In the genomic region with DNA sequence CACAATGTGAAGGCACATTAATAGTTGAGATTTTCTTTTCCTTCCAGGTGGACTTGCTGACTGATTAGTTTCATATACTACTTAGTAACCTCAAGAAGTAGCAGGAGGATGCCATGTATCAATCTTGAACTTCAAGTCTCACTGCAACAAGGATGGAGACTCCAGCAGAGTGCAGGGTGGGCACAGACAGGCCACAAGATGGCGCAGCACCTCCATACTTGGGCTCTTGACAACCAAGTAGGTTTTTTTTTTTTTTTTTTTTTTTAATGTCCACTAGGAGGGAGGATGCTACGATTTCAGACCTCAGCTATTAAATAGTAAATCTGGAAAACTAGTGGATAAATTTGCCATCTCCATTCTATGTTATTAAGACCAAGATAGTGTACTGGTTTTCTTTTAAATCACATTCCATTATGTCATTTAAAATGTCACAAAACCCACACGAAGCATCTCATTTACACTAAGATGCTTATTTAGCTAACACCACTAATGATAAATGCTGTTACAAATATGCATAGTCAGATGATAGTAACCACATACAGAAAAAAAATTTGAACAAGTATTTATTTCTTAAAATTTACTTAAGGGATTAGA, we compare ENCODE assay signal across 7 cellular contexts. TPM values are rescaled to one million over a fixed set of nuclear protein-coding genes. Genes with fewer than 3 reads are reported as not detected.
A peak's percentile ranks its signal among the peaks of the same experiment; 100 is the strongest.
DNase-seq lines count a peak whose midpoint lies in the region; ATAC-seq and TF ChIP-seq lines count a peak whose summit lies in the region.

No MANE protein-coding gene starts in this region.

- peak; percentile 82 for ATAC-seq in esophagus mucosa
- peak; percentile 75 to 82 for ATAC-seq in natural killer cell treated with Interleukin-12 subunit alpha and Interleukin-12 subunit beta and Interleukin-15 and Interleukin-18, amount 100 ng/mL, for 72 hours
- ATAC-seq in stimulated activated naive B cell treated with anti-CD40 and anti-IgM and Interleukin-4, amounts not matched to agents 10 μg/mL and 1 μg/mL and 100 μg/mL, for 72 hours (replicated peaks) = peak; percentile 89 to 94

- TF ChIP-seq CTCF in GM13977 (IDR thresholded peaks at IDR 0.05; ENCODE audit: extremely low read depth, insufficient read depth, missing control alignments) = peak; percentile 86
- peak; percentile 98 for TF ChIP-seq CTCF in OCI-LY7 (conservative IDR thresholded peaks at IDR 0.05; ENCODE audit: low read length)

- POLR2A ChIA-PET in OCI-LY7 (lab: Charles Lee) = interaction anchor here (0.6 to 0.7 kb wide), 5 partner anchors 58 to 1432 kb away, joined by 3 to 6 read pairs (median 3); no protein-coding TSS in a partner anchor

- H3K4me2 ChIP-seq in OCI-LY7 (ENCODE audit: low read length) = no peak overlapping the region

- no peak overlapping the region for H2AFZ ChIP-seq in OCI-LY7 (ENCODE audit: low read length)

- no peaks in the 10 kb centered on the region for H3K4me1 Mint-ChIP-seq in natural killer cell treated with Interleukin-12 subunit alpha and Interleukin-12 subunit beta and Interleukin-15 and Interleukin-18, amount 100 ng/mL, for 72 hours (ENCODE audit: low read depth in 2 of 2)
- peaks cover 0 to 2% of the 10 kb centered on the region in 2 donors for H3K4me1 Mint-ChIP-seq in stimulated activated naive B cell treated with anti-CD40 and anti-IgM and Interleukin-4, amounts not matched to agents 10 μg/mL and 1 μg/mL and 100 μg/mL, for 72 hours

- no peaks in the 10 kb centered on the region for H3K4me1 ChIP-seq in OCI-LY7 (ENCODE audit: insufficient read depth, low read length, poor library complexity, severe bottlenecking)

- H3K36me3 ChIP-seq in OCI-LY7 (ENCODE audit: insufficient read depth, low read length) = peaks cover 5% of the 10 kb centered on the region; the same call in 1 of the 2 replicates

- BruUV-seq in OCI-LY7 (replicated peaks; lab: Mats Ljungman, UMichigan) = no TSS peak

- H3K27me3 Mint-ChIP-seq in natural killer cell treated with Interleukin-12 subunit alpha and Interleukin-12 subunit beta and Interleukin-15 and Interleukin-18, amount 100 ng/mL, for 72 hours = no peaks in the 10 kb centered on the region
- H3K27me3 Mint-ChIP-seq in stimulated activated naive B cell treated with anti-CD40 and anti-IgM and Interleukin-4, amounts not matched to agents 10 μg/mL and 1 μg/mL and 100 μg/mL, for 72 hours = no peaks in the 10 kb centered on the region

- CTCF ChIA-PET in OCI-LY7 (lab: Charles Lee; ENCODE audit: unreplicated experiment) = interaction anchor here (0.6 kb wide), 2 partner anchors 332 to 1326 kb away, joined by 3 to 6 read pairs; no protein-coding TSS in a partner anchor

- no peak overlapping the region for H3K4me3 ChIP-seq in OCI-LY7 (ENCODE audit: low read depth, low read length, poor library complexity, severe bottlenecking)

- H3K27ac ChIP-seq in OCI-LY7 (ENCODE audit: low read depth, low read length, poor library complexity, severe bottlenecking) = no peak overlapping the region

- H3K36me3 Mint-ChIP-seq in natural killer cell treated with Interleukin-12 subunit alpha and Interleukin-12 subunit beta and Interleukin-15 and Interleukin-18, amount 100 ng/mL, for 72 hours = peaks cover 6% of the 10 kb centered on the region
- H3K36me3 Mint-ChIP-seq in stimulated activated naive B cell treated with anti-CD40 and anti-IgM and Interleukin-4, amounts not matched to agents 10 μg/mL and 1 μg/mL and 100 μg/mL, for 72 hours = peaks cover 0 to 3% of the 10 kb centered on the region in 2 donors

- no peaks in the 10 kb centered on the region for H3K9me2 ChIP-seq in OCI-LY7 (ENCODE audit: insufficient read depth, low read length)

- no peak overlapping the region for H3K27ac Mint-ChIP-seq in natural killer cell treated with Interleukin-12 subunit alpha and Interleukin-12 subunit beta and Interleukin-15 and Interleukin-18, amount 100 ng/mL, for 72 hours
- no peak overlapping the region for H3K27ac Mint-ChIP-seq in stimulated activated naive B cell treated with anti-CD40 and anti-IgM and Interleukin-4, amounts not matched to agents 10 μg/mL and 1 μg/mL and 100 μg/mL, for 72 hours

- peak; percentile 73 for DNase-seq in GM13977 (ENCODE audit: low spot score)
- DNase-seq in HUDEP-2 (lab: John Stamatoyannopoulos, UW; ENCODE audit: unreplicated experiment in 76 of 76) = peak in 70 of 76 experiments; percentile 4 to 79 (median 54)
- DNase-seq in OCI-LY7 (ENCODE audit: low spot score) = peak; percentile 80
- DNase-seq in activated T-cell treated with anti-CD3 and anti-CD28 coated beads for 24 hours (ENCODE audit: low read depth) = peak; percentile 64
- DNase-seq in natural killer cell treated with Interleukin-12 subunit alpha and Interleukin-12 subunit beta and Interleukin-15 and Interleukin-18, amount 100 ng/mL, for 72 hours (ENCODE audit: low spot score) = peak; percentile 69
- peak; percentile 70 for DNase-seq in stimulated activated naive B cell treated with anti-CD40 and anti-IgM and Interleukin-4, amounts not matched to agents 10 μg/mL and 1 μg/mL and 100 μg/mL, for 72 hours

- H3K79me2 ChIP-seq in OCI-LY7 (ENCODE audit: insufficient read depth, low read depth, low read length) = no peaks in the 10 kb centered on the region

- in situ Hi-C loops in GM13977 (cut with MboI; ENCODE audit: low pct_unique_long_range_greater_than_20kb, low sequenced_read_pairs, unreplicated experiment) = no loop called here

- no peaks in the 10 kb centered on the region for H4K20me1 ChIP-seq in OCI-LY7 (ENCODE audit: insufficient read depth, low read length)

- intact Hi-C loops in OCI-LY7 (cut with micrococcal nuclease; ENCODE audit: unreplicated experiment) = loop anchor here (1.0 to 10.0 kb wide), 4 partner anchors 136 to 1339 kb away; no protein-coding TSS in a partner anchor

- no peaks in the 10 kb centered on the region for H3K9me3 Mint-ChIP-seq in natural killer cell treated with Interleukin-12 subunit alpha and Interleukin-12 subunit beta and Interleukin-15 and Interleukin-18, amount 100 ng/mL, for 72 hours
- no peaks in the 10 kb centered on the region for H3K9me3 Mint-ChIP-seq in stimulated activated naive B cell treated with anti-CD40 and anti-IgM and Interleukin-4, amounts not matched to agents 10 μg/mL and 1 μg/mL and 100 μg/mL, for 72 hours

- no peaks in the 10 kb centered on the region for H3K9me3 ChIP-seq in OCI-LY7 (ENCODE audit: low read length)

- H3K4me3 Mint-ChIP-seq in natural killer cell treated with Interleukin-12 subunit alpha and Interleukin-12 subunit beta and Interleukin-15 and Interleukin-18, amount 100 ng/mL, for 72 hours = no peak overlapping the region
- H3K4me3 Mint-ChIP-seq in stimulated activated naive B cell treated with anti-CD40 and anti-IgM and Interleukin-4, amounts not matched to agents 10 μg/mL and 1 μg/mL and 100 μg/mL, for 72 hours = no peak overlapping the region

RNA-seq across cellular contexts. Expression of gene IL6ST, which starts 58.6 kb away (rescaled TPM):
- total RNA-seq in OCI-LY7 (2014; rRNA removed; shearing (Covaris generic)) = 4.5 and 5.6 TPM in 2 replicates
- 13.3 TPM in 2 replicates for total RNA-seq in OCI-LY7 (2022)
- 55.2 TPM for total RNA-seq in esophagus mucosa
- 10 to 100 TPM; 52.7 to 55.4 TPM for total RNA-seq in natural killer cell treated with Interleukin-12 subunit alpha and Interleukin-12 subunit beta and Interleukin-15 and Interleukin-18, amount 100 ng/mL, for 72 hours
